Comparison of ENCODE assay signal across 10 cellular contexts in the genomic region with DNA sequence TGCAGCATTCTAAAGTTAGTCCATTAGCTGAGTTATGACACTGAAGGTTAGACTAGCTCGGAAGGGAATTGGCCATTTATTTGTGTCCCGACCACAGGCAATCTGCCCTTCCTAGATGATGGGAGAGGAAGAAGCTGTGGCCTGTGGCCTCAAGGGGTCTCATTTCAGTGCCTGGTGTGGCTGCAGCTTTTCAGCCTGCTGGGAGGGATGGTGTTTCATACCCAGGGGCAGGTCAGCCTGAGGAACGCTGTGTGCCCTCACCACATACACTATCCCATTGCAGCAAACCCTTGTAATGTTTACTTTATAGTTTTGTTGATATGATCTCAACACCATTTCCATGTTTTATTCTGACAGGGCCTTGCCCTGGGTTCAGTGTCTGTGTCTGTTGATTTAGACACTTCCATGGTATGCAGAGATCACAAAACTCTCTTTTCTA.
DNase-seq lines count a peak whose midpoint lies in the region; ATAC-seq and TF ChIP-seq lines count a peak whose summit lies in the region.
"Had no signal": no experiment of that assay in that cellular context is flagged by ENCODE, and none has a peak within 500 bp of the region (broad histone marks: within the 10 kb centered on the region; RNA-seq: fewer than 3 reads in every experiment).

No MANE protein-coding gene starts in this region.

- no peaks in the 10 kb centered on the region for H3K9me3 ChIP-seq in PC-3 (ENCODE audit: low read length)
- H3K9me3 ChIP-seq in Caco-2: no peaks in the 10 kb centered on the region

- POLR2A ChIA-PET in PC-3 (lab: Charles Lee; ENCODE audit: unreplicated experiment) (no interaction called here), Caco-2 (lab: Charles Lee) (no interaction called here)

- no peak overlapping the region for H2AFZ ChIP-seq in PC-3 (ENCODE audit: low read length)

- H3K4me2 ChIP-seq in PC-3 (ENCODE audit: low read length): 0 out of 2 replicates have a peak overlapping the region, but pooled peaks have one; percentile 2

- H3K9ac ChIP-seq in PC-3 (ENCODE audit: low read length): no peak overlapping the region

- H3K4me3 ChIP-seq in PC-3 (ENCODE audit: low read length): no peak overlapping the region
- H3K4me3 ChIP-seq in Caco-2 (ENCODE audit: low read depth, low read length): no peak overlapping the region

- no peaks in the 10 kb centered on the region for H3K9me2 ChIP-seq in PC-3 (replicated peaks; ENCODE audit: low read length)

- no peaks in the 10 kb centered on the region for H3K4me1 Mint-ChIP-seq in Caco-2 (ENCODE audit: low read depth, unreplicated experiment)

- H4K20me1 ChIP-seq in PC-3 (ENCODE audit: low read length): no peaks in the 10 kb centered on the region

- no peak overlapping the region for H3K4me3 Mint-ChIP-seq in Caco-2 (ENCODE audit: unreplicated experiment)
- H3K4me3 Mint-ChIP-seq: activated naive CD8-positive, alpha-beta T cell; neural crest cell had no signal

- no peaks in the 10 kb centered on the region for H3K9me3 Mint-ChIP-seq in Caco-2 (ENCODE audit: unreplicated experiment)
- H3K9me3 Mint-ChIP-seq: neural crest cell had no signal

- no peak overlapping the region for H3K27ac Mint-ChIP-seq in Caco-2 (ENCODE audit: unreplicated experiment)
- H3K27ac Mint-ChIP-seq: activated naive CD8-positive, alpha-beta T cell had no signal

- no TSS peak for BruUV-seq in PC-3 (replicated peaks; lab: Mats Ljungman, UMichigan)
- BruUV-seq in Caco-2 (replicated peaks; lab: Mats Ljungman, UMichigan): no TSS peak

- peak overlapping the region; percentile 72 for H3K27ac ChIP-seq in 22Rv1
- H3K27ac ChIP-seq in PC-3 (ENCODE audit: low read length): no peak overlapping the region
- no peak overlapping the region for H3K27ac ChIP-seq in foreskin keratinocyte

- peaks cover 3% of the 10 kb centered on the region for H3K27me3 Mint-ChIP-seq in Caco-2 (ENCODE audit: insufficient read depth, unreplicated experiment)
- H3K27me3 Mint-ChIP-seq: activated naive CD8-positive, alpha-beta T cell had no signal

- no peak for TF ChIP-seq CTCF in 22Rv1 (IDR thresholded peaks at IDR 0.05)
- no peak for TF ChIP-seq CTCF in PC-3 (conservative IDR thresholded peaks at IDR 0.05; ENCODE audit: low read depth, low read length)
- no peak for TF ChIP-seq CTCF in foreskin keratinocyte (conservative IDR thresholded peaks at IDR 0.05)
- no peak for TF ChIP-seq CTCF in Caco-2 (IDR thresholded peaks at IDR 0.05; ENCODE audit: insufficient read depth in 1 of 2, low read depth in 1 of 2, low read length in 1 of 2, severe bottlenecking in 1 of 2, unreplicated experiment in 1 of 2)

- ATAC-seq in PC-3: peak; percentile 27
- peak; percentile 9 for ATAC-seq in foreskin keratinocyte
- no peak for ATAC-seq in GM18873 (IDR thresholded peaks at IDR 0.05; ENCODE audit: low FRiP score, unreplicated experiment)

- H3K4me1 ChIP-seq in PC-3 (ENCODE audit: insufficient read depth, low read length) (peaks cover 17% of the 10 kb centered on the region), foreskin keratinocyte (no peaks in the 10 kb centered on the region), Caco-2 (no peaks in the 10 kb centered on the region)

- H3K27me3 ChIP-seq in PC-3 (ENCODE audit: low read length) (no peaks in the 10 kb centered on the region), foreskin keratinocyte (no peaks in the 10 kb centered on the region), Caco-2 (replicated peaks; ENCODE audit: control insufficient read depth, insufficient read depth, low read length) (no peaks in the 10 kb centered on the region)

- H3K36me3 Mint-ChIP-seq in Caco-2 (ENCODE audit: insufficient read depth, unreplicated experiment): no peaks in the 10 kb centered on the region
- H3K36me3 Mint-ChIP-seq: activated naive CD8-positive, alpha-beta T cell had no signal

- no peaks in the 10 kb centered on the region for H3F3A ChIP-seq in PC-3 (ENCODE audit: low read length, unreplicated experiment)

- H3K36me3 ChIP-seq in PC-3 (ENCODE audit: low read depth, low read length): no peaks in the 10 kb centered on the region
- H3K36me3 ChIP-seq in Caco-2 (ENCODE audit: control insufficient read depth, insufficient read depth, low read length): no peaks in the 10 kb centered on the region

- no peaks in the 10 kb centered on the region for H3K79me2 ChIP-seq in PC-3 (ENCODE audit: low read length)

- CTCF ChIA-PET in PC-3 (lab: Charles Lee): no interaction called here
- CTCF ChIA-PET in Caco-2 (lab: Charles Lee): no interaction called here

- DNase-seq in PC-3 (no peak), foreskin keratinocyte (no peak), non-pigmented ciliary epithelial cell (ENCODE audit: low read depth) (peak; percentile 4), Caco-2 (no peak), anterior cingulate cortex (lab: John Stamatoyannopoulos, UW) (no peak)
- DNase-seq in stimulated activated CD4-positive, alpha-beta T cell treated with anti-CD3 and anti-CD28 coated beads, Interleukin-4, amount 100 ng/mL, for 24 hours: no peak

- intact Hi-C loops in PC-3 (cut with micrococcal nuclease) (no loop called here), Caco-2 (cut with micrococcal nuclease; ENCODE audit: unreplicated experiment) (no loop called here)
